ENCODE assay signal across 4 cellular contexts in genomic region chr1:15297975-15298374, GRCh38. TPM values are rescaled to one million over a fixed set of nuclear protein-coding genes. Genes with fewer than 3 reads are reported as not detected.
"Had no signal": no experiment of that assay in that cellular context is flagged by ENCODE, and none has a peak within 500 bp of the region (broad histone marks: within the 10 kb centered on the region; RNA-seq: fewer than 3 reads in every experiment).

No MANE protein-coding gene starts in this region.

RNA-seq across cellular contexts. Expression of gene FHAD1, which starts 51.0 kb away (rescaled TPM):
- total RNA-seq: naive thymus-derived CD8-positive, alpha-beta T cell; osteocyte; right atrium auricular region; smooth muscle cell had no signal
- polyA plus RNA-seq: naive thymus-derived CD8-positive, alpha-beta T cell had no signal
